ENCODE assay signal across 11 cellular contexts in genomic region chr16:51153275-51153991, GRCh38. TPM values are rescaled to one million over a fixed set of nuclear protein-coding genes. Genes with fewer than 3 reads are reported as not detected.
A peak's percentile ranks its signal among the peaks of the same experiment; 100 is the strongest.
DNase-seq lines count a peak whose midpoint lies in the region; ATAC-seq and TF ChIP-seq lines count a peak whose summit lies in the region.
"Had no signal": no experiment of that assay in that cellular context is flagged by ENCODE, and none has a peak within 500 bp of the region (broad histone marks: within the 10 kb centered on the region; RNA-seq: fewer than 3 reads in every experiment).

No MANE protein-coding gene starts in this region.

- H3K27ac ChIP-seq in Peyer's patch (peak overlapping the region in 2 of 4 donors; percentile 13 to 65), ovary (peak overlapping the region in 1 of 2 donors; percentile 60), SJCRH30 (no peak overlapping the region)
- H3K27ac ChIP-seq: HL-60, left lung had no signal

- no peak for TF ChIP-seq EP300 in ovary (IDR thresholded peaks at IDR 0.05)

- H3K9me3 ChIP-seq in Peyer's patch (peaks cover 0 to 4% (median 0%) of the 10 kb centered on the region in 4 donors), ovary (no peaks in the 10 kb centered on the region), SJCRH30 (replicated peaks) (no peaks in the 10 kb centered on the region)
- H3K9me3 ChIP-seq: left lung had no signal

- H3K9me3 Mint-ChIP-seq in Calu3 (ENCODE audit: low read depth, unreplicated experiment), result peaks cover 5% of the 10 kb centered on the region

- CTCF ChIA-PET in Calu3 (lab: Charles Lee), result no interaction called here

- ATAC-seq in HG03196 (IDR thresholded peaks at IDR 0.05; ENCODE audit: unreplicated experiment), result no peak
- ATAC-seq: left lung had no signal

- no TSS peak for BruUV-seq in Calu3 (replicated peaks; lab: Mats Ljungman, UMichigan)

- 42 to 58% (median 44%) methylated on average over 39 of the region's 39 CpGs for whole genome bisulfite sequencing in ovary, 3 donors

- H3K4me1 Mint-ChIP-seq in Calu3 (ENCODE audit: low read depth, unreplicated experiment), result no peaks in the 10 kb centered on the region

- no peaks in the 10 kb centered on the region for H3K36me3 Mint-ChIP-seq in Calu3 (ENCODE audit: insufficient read depth, unreplicated experiment)

- TF ChIP-seq POLR2A in Peyer's patch (IDR thresholded peaks at IDR 0.05), result no peak
- TF ChIP-seq POLR2A in ovary (IDR thresholded peaks at IDR 0.05), result no peak

- intact Hi-C loops in ovary (cut with DNase I) (loop anchor here in 1 of 4 donors (10.0 kb wide), 1 partner anchor 91 kb away; no protein-coding TSS in a partner anchor), Calu3 (cut with micrococcal nuclease; ENCODE audit: unreplicated experiment) (no loop called here)

- DNase-seq in ELF-1 (ENCODE audit: low read depth, low spot score), result peak; percentile 71
- no peak for DNase-seq in Peyer's patch
- peak; percentile 7 for DNase-seq in glomerular endothelial cell (ENCODE audit: extremely low read depth, low read depth, low spot score)
- DNase-seq in ovary, result peak in 2 of 5 donors; percentile 20 to 46
- no peak for DNase-seq in Calu3
- DNase-seq in SIG-M5 (lab: John Stamatoyannopoulos, UW), result no peak
- no peak for DNase-seq in SJCRH30
- DNase-seq: left lung, T-helper 9 cell had no signal

- peaks cover 0 to 40% of the 10 kb centered on the region in 2 donors for H3K27me3 ChIP-seq in Peyer's patch
- H3K27me3 ChIP-seq in ovary, result no peaks in the 10 kb centered on the region
- H3K27me3 ChIP-seq in SJCRH30, result no peaks in the 10 kb centered on the region

- H3K27ac Mint-ChIP-seq in Calu3 (ENCODE audit: unreplicated experiment), result no peak overlapping the region

- H3K4me3 ChIP-seq in Peyer's patch (peak overlapping the region in 3 of 4 donors; percentile 5 to 53 (median 49)), ovary (peak overlapping the region; percentile 62), SJCRH30 (no peak overlapping the region)

- H3K36me3 ChIP-seq in Peyer's patch, result no peaks in the 10 kb centered on the region
- H3K36me3 ChIP-seq in ovary, result no peaks in the 10 kb centered on the region
- H3K36me3 ChIP-seq in SJCRH30, result no peaks in the 10 kb centered on the region
- H3K36me3 ChIP-seq: left lung had no signal

- H3K4me3 Mint-ChIP-seq in Calu3 (ENCODE audit: low read depth, unreplicated experiment), result no peak overlapping the region

- no peak for TF ChIP-seq CTCF in Peyer's patch (IDR thresholded peaks at IDR 0.05)
- no peak for TF ChIP-seq CTCF in ovary (IDR thresholded peaks at IDR 0.05)
- no peak for TF ChIP-seq CTCF in Calu3 (IDR thresholded peaks at IDR 0.05; ENCODE audit: unreplicated experiment)

- H3K4me1 ChIP-seq in Peyer's patch (peaks cover 0 to 30% (median 0%) of the 10 kb centered on the region in 4 donors), ovary (ENCODE audit: insufficient read depth) (peaks cover 2% of the 10 kb centered on the region), SJCRH30 (no peaks in the 10 kb centered on the region)

- peaks cover 17% of the 10 kb centered on the region for H3K27me3 Mint-ChIP-seq in Calu3 (ENCODE audit: unreplicated experiment)

RNA-seq across cellular contexts. Expression of gene SALL1, which starts 2.4 kb away (rescaled TPM):
- 10 to 100 TPM in 1 of 4 donors, 1 to 10 TPM in 2, under 1 TPM in 1; 0.53 to 12.4 (median 2.5) TPM for total RNA-seq in Peyer's patch
- 1.5 and 2.9 TPM in 2 replicates for total RNA-seq in glomerular endothelial cell
- total RNA-seq in ovary, result 10 to 100 TPM in 2 of 7 donors, 1 to 10 TPM in 5; 3.0 to 20.7 (median 6.7) TPM
- polyA plus RNA-seq in ovary, result 1 to 10 TPM; 1.7 to 4.0 TPM
- total RNA-seq in Calu3 (2022), result not detected in 2 replicates
- 2.0 and 2.3 TPM in 2 replicates for total RNA-seq in SJCRH30 (2014; rRNA removed; shearing (Covaris generic))
- total RNA-seq: left lung had no signal

Comparison
In these comparisons a context has a peak if more than half of its experiments do, and no peak if none do; other contexts are left out.
1. DNase-seq: peak in ELF-1 (single experiment) and glomerular endothelial cell (single experiment); none in Peyer's patch (0 of 3), Calu3 (single experiment), SIG-M5 (single experiment) and SJCRH30 (0 of 2).